Comparison of ENCODE assay signal across 22 cellular contexts in genomic region chr12:130809791-130810190, GRCh38.
"Had no signal": no experiment of that assay in that cellular context is flagged by ENCODE, and none has a peak within 500 bp of the region (broad histone marks: within the 10 kb centered on the region; RNA-seq: fewer than 3 reads in every experiment).

No MANE protein-coding gene starts in this region.

- H3K27me3 ChIP-seq: dorsolateral prefrontal cortex, esophagus muscularis mucosa, foreskin keratinocyte, gastroesophageal sphincter, heart right ventricle, left lung had no signal

- FAIRE-seq: colon, endothelial cell of umbilical vein, frontal cortex, islet of Langerhans, keratinocyte had no signal

- H3K27ac Mint-ChIP-seq: naive thymus-derived CD4-positive, alpha-beta T cell had no signal

- H3K4me3 ChIP-seq: coronary artery, dorsolateral prefrontal cortex, esophagus muscularis mucosa, gastroesophageal sphincter, heart right ventricle, left lung, lower lobe of right lung had no signal

- H3K4me1 ChIP-seq: esophagus muscularis mucosa, gastroesophageal sphincter, heart right ventricle, left lung, lower lobe of right lung had no signal

- DNase-seq: dorsolateral prefrontal cortex; effector CD4-positive, alpha-beta T cell; effector memory CD4-positive, alpha-beta T cell; foreskin keratinocyte; head of caudate nucleus; heart right ventricle; hippocampal formation; left cardiac atrium; left lung; left ventricle myocardium superior; lower lobe of right lung; mesenchymal stem cell; midbrain; naive thymus-derived CD4-positive, alpha-beta T cell had no signal

- H3K27ac ChIP-seq: coronary artery, dorsolateral prefrontal cortex, esophagus muscularis mucosa, foreskin keratinocyte, gastroesophageal sphincter, heart right ventricle, left lung, lower lobe of right lung had no signal

- H3K9me3 ChIP-seq: esophagus muscularis mucosa, gastroesophageal sphincter, heart right ventricle, left lung, lower lobe of right lung had no signal

- H3K27me3 Mint-ChIP-seq: naive thymus-derived CD4-positive, alpha-beta T cell had no signal

- ATAC-seq: foreskin keratinocyte; gastroesophageal sphincter; heart right ventricle; left cardiac atrium; left lung; left ventricle myocardium superior; lower lobe of right lung; naive thymus-derived CD4-positive, alpha-beta T cell had no signal
